Comparison of ENCODE assay signal across 16 cellular contexts in the genomic region with DNA sequence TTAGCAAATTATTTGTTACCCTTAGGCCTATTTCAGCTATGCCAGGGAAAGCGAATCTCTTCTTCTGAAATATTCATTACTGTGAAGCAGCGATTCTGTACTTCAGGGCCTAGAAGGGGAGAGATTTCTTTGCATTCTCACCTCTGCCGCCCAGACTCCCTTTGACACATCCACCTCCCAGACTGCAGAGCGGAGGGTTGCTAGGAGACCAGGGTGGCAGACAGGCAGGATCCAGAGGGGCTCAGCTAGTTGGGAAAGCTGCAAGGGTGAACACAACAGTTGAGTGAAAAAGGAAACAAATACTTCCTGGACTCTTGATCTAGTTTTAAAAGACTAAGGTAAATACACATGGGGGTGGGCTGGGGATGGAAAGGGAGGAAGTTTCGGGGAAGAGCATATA. TPM values are rescaled to one million over a fixed set of nuclear protein-coding genes. Genes with fewer than 3 reads are reported as not detected.
DNase-seq lines count a peak whose midpoint lies in the region; FAIRE-seq and TF ChIP-seq lines count a peak whose summit lies in the region.
"Had no signal": no experiment of that assay in that cellular context is flagged by ENCODE, and none has a peak within 500 bp of the region (broad histone marks: within the 10 kb centered on the region; RNA-seq: fewer than 3 reads in every experiment).

No MANE protein-coding gene starts in this region.

- H3K27ac Mint-ChIP-seq in endothelial cell (ENCODE audit: unreplicated experiment) = peak overlapping the region; percentile 16
- peak overlapping the region; percentile 92 for H3K27ac Mint-ChIP-seq in neural progenitor cell

- no peaks in the 10 kb centered on the region for H4K20me1 ChIP-seq in neural progenitor cell (ENCODE audit: low read depth)

- peaks cover 18% of the 10 kb centered on the region for H3K4me1 Mint-ChIP-seq in endothelial cell (ENCODE audit: unreplicated experiment)
- peaks cover 34% of the 10 kb centered on the region for H3K4me1 Mint-ChIP-seq in neural progenitor cell

- H2AFZ ChIP-seq in neural progenitor cell (replicated peaks) = peak overlapping the region; percentile 61

- H3K9me3 ChIP-seq in neural progenitor cell (ENCODE audit: low read depth) = no peaks in the 10 kb centered on the region

- peaks cover 22% of the 10 kb centered on the region for H3K4me1 ChIP-seq in neural progenitor cell

- peaks cover 2% of the 10 kb centered on the region for H3F3A ChIP-seq in neural progenitor cell (ENCODE audit: low read depth)

- no peaks in the 10 kb centered on the region for H3K79me2 ChIP-seq in neural progenitor cell (ENCODE audit: low read depth)

- H3K27me3 ChIP-seq in neural progenitor cell = no peaks in the 10 kb centered on the region

- H3K36me3 Mint-ChIP-seq in endothelial cell (ENCODE audit: low read depth, unreplicated experiment) (no peaks in the 10 kb centered on the region), neural progenitor cell (no peaks in the 10 kb centered on the region)

- H3K36me3 ChIP-seq in neural progenitor cell = no peaks in the 10 kb centered on the region

- no peak overlapping the region for H3K4me3 ChIP-seq in neural progenitor cell

- no peak overlapping the region for H3K4me2 ChIP-seq in neural progenitor cell

- no peak overlapping the region for H3K9ac ChIP-seq in neural progenitor cell

- no peaks in the 10 kb centered on the region for H3K9me3 Mint-ChIP-seq in endothelial cell (ENCODE audit: unreplicated experiment)
- H3K9me3 Mint-ChIP-seq in neural progenitor cell = no peaks in the 10 kb centered on the region

- H3K27ac ChIP-seq in neural progenitor cell = no peak overlapping the region
- H3K27ac ChIP-seq: C4-2B had no signal

- H3K4me3 Mint-ChIP-seq in endothelial cell (ENCODE audit: unreplicated experiment) (no peak overlapping the region), neural progenitor cell (no peak overlapping the region)

- DNase-seq in ELF-1 (ENCODE audit: low read depth, low spot score) (peak; percentile 20), NCI-H69 (lab: John Stamatoyannopoulos, UW) (peak; percentile 46), endothelial cell (ENCODE audit: low spot score) (no peak), neural progenitor cell (ENCODE audit: low spot score) (peak; percentile 29), urothelium cell line (ENCODE audit: low spot score) (no peak), NCI-H146 (lab: John Stamatoyannopoulos, UW) (no peak)
- DNase-seq in activated CD4-positive, alpha-beta T cell treated with anti-CD3 and anti-CD28 coated beads for 48 hours = no peak
- DNase-seq: COR-L47, EL, H7, NCI-H1048, NCI-H1694, NCI-H2107, NCI-H446 treated with DMSO at 0.1 percent for 48 hours had no signal

- no peaks in the 10 kb centered on the region for H3K27me3 Mint-ChIP-seq in endothelial cell (ENCODE audit: unreplicated experiment)
- peaks cover 9% of the 10 kb centered on the region for H3K27me3 Mint-ChIP-seq in neural progenitor cell (ENCODE audit: insufficient read depth, low read depth)

- TF ChIP-seq CTCF in endothelial cell (IDR thresholded peaks at IDR 0.05; ENCODE audit: unreplicated experiment) (no peak), neural progenitor cell (IDR thresholded peaks at IDR 0.05) (no peak)

- FAIRE-seq in urothelium cell line (lab: Jason Lieb, UNC) = no peak
- FAIRE-seq: HepG2 had no signal

RNA-seq across cellular contexts. Expression of gene RAB3GAP2, which starts 26.2 kb away (rescaled TPM):
- total RNA-seq in endothelial cell (ENCODE audit: unreplicated experiment) = 34.5 TPM
- 31.6 and 36.4 TPM in 2 replicates for total RNA-seq in neural progenitor cell (ENCODE audit: low replicate concordance)

Comparison
In these comparisons a context has a peak if more than half of its experiments do, and no peak if none do; other contexts are left out.
1. DNase-seq: peak in ELF-1 (single experiment), NCI-H69 (single experiment) and neural progenitor cell (single experiment); none in endothelial cell (single experiment), activated CD4-positive, alpha-beta T cell treated with anti-CD3 and anti-CD28 coated beads for 48 hours (single experiment), urothelium cell line (single experiment) and NCI-H146 (single experiment).